In genomic region chr12:45543887-45544286, GRCh38 we compare ENCODE assay signal across 9 cellular contexts.
DNase-seq lines count a peak whose midpoint lies in the region; ATAC-seq and TF ChIP-seq lines count a peak whose summit lies in the region.
"Had no signal": no experiment of that assay in that cellular context is flagged by ENCODE, and none has a peak within 500 bp of the region (broad histone marks: within the 10 kb centered on the region; RNA-seq: fewer than 3 reads in every experiment).

No MANE protein-coding gene starts in this region.

- H3K27ac ChIP-seq in right atrium auricular region, result no peak overlapping the region
- H3K27ac ChIP-seq: skin epidermis had no signal

- peak; percentile 12 for DNase-seq in NCI-H2171 treated with DMSO at 0.1 percent for 48 hours (lab: John Stamatoyannopoulos, UW)
- DNase-seq in NCI-H2171 (lab: John Stamatoyannopoulos, UW), result no peak
- peak; percentile 65 for DNase-seq in KG1 (lab: John Stamatoyannopoulos, UW)
- DNase-seq in RKO (ENCODE audit: low spot score), result peak; percentile 74
- peak; percentile 81 for DNase-seq in amniotic epithelial cell (ENCODE audit: low read depth)
- no peak for DNase-seq in right atrium auricular region (ENCODE audit: low spot score)
- peak; percentile 56 for DNase-seq in skeletal muscle cell (ENCODE audit: low read depth)

- peak; percentile 96 for ATAC-seq in GM21786 (IDR thresholded peaks at IDR 0.05; ENCODE audit: unreplicated experiment)

- H3K36me3 ChIP-seq in right atrium auricular region, result no peaks in the 10 kb centered on the region

- H3K27me3 ChIP-seq in right atrium auricular region, result no peaks in the 10 kb centered on the region

- peak; percentile 62 to 74 for TF ChIP-seq CTCF in right atrium auricular region (IDR thresholded peaks at IDR 0.05)

- no peaks in the 10 kb centered on the region for H3K9me3 ChIP-seq in right atrium auricular region

- H3K4me1 ChIP-seq in right atrium auricular region, result no peaks in the 10 kb centered on the region

- H3K4me3 ChIP-seq in right atrium auricular region (no peak overlapping the region), skeletal muscle cell (ENCODE audit: low read depth, low read length) (no peak overlapping the region)
- H3K4me3 ChIP-seq: skin epidermis had no signal

Comparison
In these comparisons a context has a peak if more than half of its experiments do, and no peak if none do; other contexts are left out.
1. DNase-seq: peak in NCI-H2171 treated with DMSO at 0.1 percent for 48 hours (single experiment), KG1 (single experiment), RKO (single experiment), amniotic epithelial cell (single experiment) and skeletal muscle cell (single experiment); none in NCI-H2171 (single experiment) and right atrium auricular region (single experiment).